In the genomic region with DNA sequence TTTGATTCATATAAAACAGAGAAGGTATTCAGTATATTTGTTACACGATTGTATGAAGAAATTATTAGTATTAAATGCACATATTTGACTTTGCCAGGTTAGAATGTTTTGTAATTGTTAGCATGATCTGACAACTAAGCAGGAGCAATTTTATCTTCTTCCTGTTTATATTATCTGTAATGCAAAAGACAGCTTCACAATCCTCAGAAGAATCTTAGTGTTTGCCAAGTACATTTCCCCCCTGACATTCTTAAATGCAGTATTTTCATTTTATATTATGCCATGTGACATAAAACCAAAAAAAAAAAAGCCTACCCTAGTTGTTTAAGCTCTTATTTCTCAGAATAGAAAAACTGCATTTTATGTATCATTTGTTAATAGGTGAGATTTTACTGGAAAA, we compare ENCODE assay signal across 1 cellular context.
TF ChIP-seq lines count a peak whose summit lies in the region.

No MANE protein-coding gene starts in this region.

TF ChIP-seq in endothelial cell of umbilical vein, 7 proteins besides CTCF, POLR2A, EP300 and RAD21 (continued from another document):
- TF ChIP-seq POLR2AphosphoS5 (IDR thresholded peaks at IDR 0.05; ENCODE audit: insufficient read depth, low read depth, low read length) (no peak), MYC (IDR thresholded peaks at IDR 0.05; ENCODE audit: low read depth, low read length) (no peak), EZH2 (IDR thresholded peaks at IDR 0.05; ENCODE audit: borderline replicate concordance, low read depth, low read length, severe bottlenecking) (no peak), JUN (IDR thresholded peaks at IDR 0.05; ENCODE audit: borderline replicate concordance, insufficient read depth, insufficient read length, low read depth) (no peak)
- TF ChIP-seq, protein P1, sequence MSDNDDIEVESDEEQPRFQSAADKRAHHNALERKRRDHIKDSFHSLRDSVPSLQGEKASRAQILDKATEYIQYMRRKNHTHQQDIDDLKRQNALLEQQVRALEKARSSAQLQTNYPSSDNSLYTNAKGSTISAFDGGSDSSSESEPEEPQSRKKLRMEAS (IDR thresholded peaks at IDR 0.05; ENCODE audit: insufficient read depth, insufficient read length): no peak
